Comparison of ENCODE assay signal across 27 cellular contexts in genomic region chr17:65855675-65856074, GRCh38.
DNase-seq lines count a peak whose midpoint lies in the region; ATAC-seq and TF ChIP-seq lines count a peak whose summit lies in the region.
"Had no signal": no experiment of that assay in that cellular context is flagged by ENCODE, and none has a peak within 500 bp of the region (broad histone marks: within the 10 kb centered on the region; RNA-seq: fewer than 3 reads in every experiment).

No MANE protein-coding gene starts in this region.

- peaks cover 4% of the 10 kb centered on the region in 2 experiments; a peak in 3 of 4 replicates for H3K4me1 Mint-ChIP-seq in H9
- H3K4me1 Mint-ChIP-seq: CD4-positive, alpha-beta memory T cell had no signal

- H3F3A ChIP-seq in PC-3 (ENCODE audit: low read length, unreplicated experiment): peaks cover 7% of the 10 kb centered on the region

- H3K36me3 Mint-ChIP-seq in H9 (ENCODE audit: insufficient read depth in 1 of 3, low read depth in 3 of 3): no peaks in the 10 kb centered on the region
- H3K36me3 Mint-ChIP-seq: CD4-positive, alpha-beta memory T cell had no signal

- H3K4me3 Mint-ChIP-seq in H9: no peak overlapping the region
- H3K4me3 Mint-ChIP-seq: CD4-positive, alpha-beta memory T cell had no signal

- H3K79me2 ChIP-seq in PC-3 (ENCODE audit: low read length) (no peaks in the 10 kb centered on the region), H9 (ENCODE audit: insufficient read depth, low read length) (no peaks in the 10 kb centered on the region)

- H3K27me3 ChIP-seq in PC-3 (ENCODE audit: low read length): no peaks in the 10 kb centered on the region
- H3K27me3 ChIP-seq in mesenchymal stem cell (ENCODE audit: control insufficient read depth in 1 of 2, insufficient read depth in 1 of 2, low read length in 2 of 2): no peaks in the 10 kb centered on the region
- no peaks in the 10 kb centered on the region for H3K27me3 ChIP-seq in H9 (ENCODE audit: insufficient read depth, low read length)
- no peaks in the 10 kb centered on the region for H3K27me3 ChIP-seq in right cardiac atrium (ENCODE audit: control insufficient read depth, insufficient read depth)

- POLR2A ChIA-PET in PC-3 (lab: Charles Lee; ENCODE audit: unreplicated experiment): interaction anchor here (0.6 kb wide), 1 partner anchor 33 kb away, joined by 3 read pairs; no protein-coding TSS in a partner anchor

- no peak overlapping the region for H2BK15ac ChIP-seq in mesenchymal stem cell (ENCODE audit: low read depth, poor library complexity, severe bottlenecking)
- no peak overlapping the region for H2BK15ac ChIP-seq in H9 (ENCODE audit: low read depth, low read length)

- H4K8ac ChIP-seq in mesenchymal stem cell (ENCODE audit: low read length): no peak overlapping the region
- no peak overlapping the region for H4K8ac ChIP-seq in H9 (replicated peaks; ENCODE audit: insufficient read length, low read depth, low read length)

- H3K18ac ChIP-seq in mesenchymal stem cell (ENCODE audit: low read depth in 1 of 2, low read length in 2 of 2) (no peak overlapping the region), H9 (ENCODE audit: insufficient read length, low read depth, low read length) (no peak overlapping the region)

- H3K14ac ChIP-seq in mesenchymal stem cell (ENCODE audit: low read length in 2 of 2) (no peak overlapping the region), H9 (ENCODE audit: insufficient read depth, low read length) (no peak overlapping the region)

- no peak overlapping the region for H2BK12ac ChIP-seq in mesenchymal stem cell (ENCODE audit: low read length in 2 of 2)
- H2BK12ac ChIP-seq in H9 (ENCODE audit: insufficient read length, low read depth, low read length): no peak overlapping the region

- H2BK5ac ChIP-seq in mesenchymal stem cell (ENCODE audit: low read depth, low read length, poor library complexity, severe bottlenecking): no peak overlapping the region
- H2BK5ac ChIP-seq in H9 (ENCODE audit: insufficient read length, low read length): no peak overlapping the region

- peak; percentile 2 for DNase-seq in ELR (ENCODE audit: low read depth)
- peak; percentile 37 for DNase-seq in PC-3
- DNase-seq in epithelial cell of prostate (ENCODE audit: low read depth, low spot score): no peak
- no peak for DNase-seq in mesenchymal stem cell
- no peak for DNase-seq in activated CD4-positive, alpha-beta T cell treated with anti-CD3 and anti-CD28 coated beads, Interleukin-2, amount 50 U/mL, for 1 hour
- DNase-seq in H9: no peak
- no peak for DNase-seq in right cardiac atrium
- DNase-seq in DMS 273 treated with DMSO at 0.1 percent for 48 hours (lab: John Stamatoyannopoulos, UW): no peak
- DNase-seq: C1 segment of cervical spinal cord; CD4-positive, alpha-beta memory T cell; COR-L47; GDM1; GOT3; Kasumi-1; MV-4-11; NCI-H1105; NCI-H1436 treated with DMSO at 0.1 percent for 48 hours; NCI-H187 treated with DMSO at 0.1 percent for 48 hours; NCI-H2171 treated with DMSO at 0.1 percent for 48 hours; NCI-H345; NCI-H524 treated with DMSO at 0.1 percent for 48 hours; NCI-H774; RPMI8226; SHP77 had no signal

- H3K9ac ChIP-seq in PC-3 (ENCODE audit: low read length) (peak overlapping the region; percentile 51), mesenchymal stem cell (ENCODE audit: low read length) (no peak overlapping the region), H9 (ENCODE audit: extremely low read depth, insufficient read length, low read length) (no peak overlapping the region)

- H3K27ac Mint-ChIP-seq in H9: peak overlapping the region in 1 of 3 experiments; percentile 15; a peak in 1 of 7 replicates
- H3K27ac Mint-ChIP-seq: CD4-positive, alpha-beta memory T cell had no signal

- H2AFZ ChIP-seq in PC-3 (ENCODE audit: low read length): peak overlapping the region; percentile 21; the same call in 1 of the 2 replicates
- peak overlapping the region; percentile 27 for H2AFZ ChIP-seq in mesenchymal stem cell (ENCODE audit: low read depth, low read length)
- H2AFZ ChIP-seq in H9 (ENCODE audit: low read length): no peak overlapping the region

- H2BK120ac ChIP-seq in mesenchymal stem cell (ENCODE audit: low read depth, low read length): no peak overlapping the region
- no peak overlapping the region for H2BK120ac ChIP-seq in H9 (ENCODE audit: low read depth, low read length, poor library complexity, severe bottlenecking)

- no peak overlapping the region for H3K4ac ChIP-seq in mesenchymal stem cell (ENCODE audit: low read depth in 1 of 2, low read length in 2 of 2)
- H3K4ac ChIP-seq in H9 (ENCODE audit: low read depth, low read length): no peak overlapping the region

- TF ChIP-seq CTCF in PC-3 (conservative IDR thresholded peaks at IDR 0.05; ENCODE audit: low read depth, low read length): no peak
- TF ChIP-seq CTCF in H9 (conservative IDR thresholded peaks at IDR 0.05): no peak

- H3K4me3 ChIP-seq in PC-3 (ENCODE audit: low read length) (peak overlapping the region; percentile 10; the same call in 1 of the 2 replicates), mesenchymal stem cell (ENCODE audit: insufficient read depth in 1 of 2, low read depth in 1 of 2, low read length in 2 of 2) (no peak overlapping the region), right cardiac atrium (ENCODE audit: low read length) (no peak overlapping the region)
- H3K4me3 ChIP-seq: GM12878, K562 had no signal

- H4K91ac ChIP-seq in mesenchymal stem cell (ENCODE audit: low read length) (no peak overlapping the region), H9 (ENCODE audit: insufficient read length, low read depth, low read length) (no peak overlapping the region)

- no peak overlapping the region for H3K23ac ChIP-seq in mesenchymal stem cell (ENCODE audit: low read length in 2 of 2)
- H3K23ac ChIP-seq in H9 (ENCODE audit: insufficient read length, low read depth, low read length): no peak overlapping the region

- BruUV-seq in PC-3 (replicated peaks; lab: Mats Ljungman, UMichigan): TSS peak; percentile 67

- no peaks in the 10 kb centered on the region for H3K27me3 Mint-ChIP-seq in H9 (ENCODE audit: low read depth)

- H3K9me3 ChIP-seq in PC-3 (ENCODE audit: low read length) (no peaks in the 10 kb centered on the region), mesenchymal stem cell (ENCODE audit: control insufficient read depth, low read length) (no peaks in the 10 kb centered on the region), H9 (ENCODE audit: control insufficient read depth, low read depth, low read length) (no peaks in the 10 kb centered on the region), right cardiac atrium (ENCODE audit: control insufficient read depth, low read length) (no peaks in the 10 kb centered on the region)

- H3K36me3 ChIP-seq in PC-3 (ENCODE audit: low read depth, low read length) (no peaks in the 10 kb centered on the region), mesenchymal stem cell (ENCODE audit: control insufficient read depth in 1 of 2, insufficient read depth in 2 of 2, low read depth in 1 of 2, low read length in 2 of 2) (no peaks in the 10 kb centered on the region)

- ATAC-seq in PC-3: peak; percentile 9; the same call in 1 of the 2 replicates
- no peak for ATAC-seq in right cardiac atrium
- ATAC-seq: GM12878, K562 had no signal

- H3K23me2 ChIP-seq in H9 (ENCODE audit: insufficient read length, low read depth, low read length, poor library complexity, severe bottlenecking): no peaks in the 10 kb centered on the region

- no peaks in the 10 kb centered on the region for H3K79me1 ChIP-seq in mesenchymal stem cell (replicated peaks; ENCODE audit: low read length, poor library complexity, severe bottlenecking)
- no peaks in the 10 kb centered on the region for H3K79me1 ChIP-seq in H9 (ENCODE audit: insufficient read depth, low read depth, low read length, poor library complexity, severe bottlenecking)

- no peak overlapping the region for H3T11ph ChIP-seq in H9 (ENCODE audit: low read length)

- H4K20me1 ChIP-seq in PC-3 (ENCODE audit: low read length) (no peaks in the 10 kb centered on the region), H9 (ENCODE audit: control insufficient read depth, insufficient read depth, insufficient read length) (no peaks in the 10 kb centered on the region)

- no peaks in the 10 kb centered on the region for H3K9me3 Mint-ChIP-seq in H9
- H3K9me3 Mint-ChIP-seq: CD4-positive, alpha-beta memory T cell had no signal

- H3K4me2 ChIP-seq in PC-3 (ENCODE audit: low read length) (peak overlapping the region; percentile 51), mesenchymal stem cell (ENCODE audit: low read length, poor library complexity, severe bottlenecking) (no peak overlapping the region), H9 (ENCODE audit: insufficient read depth, insufficient read length, low read length) (no peak overlapping the region)

- CTCF ChIA-PET in PC-3 (lab: Charles Lee): no interaction called here

- peak overlapping the region; percentile 88 for H3K27ac ChIP-seq in PC-3 (ENCODE audit: low read length)
- H3K27ac ChIP-seq in epithelial cell of prostate: peak overlapping the region; percentile 57
- no peak overlapping the region for H3K27ac ChIP-seq in mesenchymal stem cell (ENCODE audit: low read length, poor library complexity, severe bottlenecking)
- no peak overlapping the region for H3K27ac ChIP-seq in H9 (ENCODE audit: insufficient read length, low read depth, low read length)
- no peak overlapping the region for H3K27ac ChIP-seq in right cardiac atrium (ENCODE audit: low read length)
- H3K27ac ChIP-seq: HL-60 had no signal

- H3K4me1 ChIP-seq in PC-3 (ENCODE audit: insufficient read depth, low read length): peaks cover 43% of the 10 kb centered on the region
- H3K4me1 ChIP-seq in mesenchymal stem cell (ENCODE audit: control insufficient read depth, insufficient read depth, low read depth, low read length): no peaks in the 10 kb centered on the region
- H3K4me1 ChIP-seq in H9 (ENCODE audit: insufficient read depth, low read length): no peaks in the 10 kb centered on the region
- H3K4me1 ChIP-seq in right cardiac atrium (ENCODE audit: control insufficient read depth, insufficient read depth, low read length): no peaks in the 10 kb centered on the region

- H2AK5ac ChIP-seq in mesenchymal stem cell (ENCODE audit: low read length, severe bottlenecking): no peak overlapping the region
- no peak overlapping the region for H2AK5ac ChIP-seq in H9 (ENCODE audit: insufficient read length, low read length)

- 96% methylated on average over 2 of the region's 4 CpGs for WGBS in mesenchymal stem cell
- no CpG with 5 or more reads among the region's 4 CpGs for WGBS in H9 (ENCODE audit: extremely low coverage, insufficient read length, low lambda C conversion rate)
- WGBS in right cardiac atrium: 95% methylated on average over 4 of the region's 4 CpGs

- H2BK20ac ChIP-seq in H9 (ENCODE audit: low read depth, low read length, poor library complexity, severe bottlenecking): no peak overlapping the region

- H3K56ac ChIP-seq in H9 (ENCODE audit: insufficient read length, low read depth, low read length): no peak overlapping the region

- no peaks in the 10 kb centered on the region for H3K9me2 ChIP-seq in PC-3 (replicated peaks; ENCODE audit: low read length)

- intact Hi-C loops in PC-3 (cut with micrococcal nuclease): loop anchor here (2.0 to 5.0 kb wide), 4 partner anchors 35 to 132 kb away; no protein-coding TSS in a partner anchor
- intact Hi-C loops in right cardiac atrium (cut with DNase I): no loop called here

- H4K5ac ChIP-seq in H9 (ENCODE audit: insufficient read length, low read depth, low read length): no peak overlapping the region

Comparison
In these comparisons a context has a peak if more than half of its experiments do, and no peak if none do; other contexts are left out.
1. DNase-seq: peak in ELR (single experiment) and PC-3 (single experiment); none in epithelial cell of prostate (single experiment), mesenchymal stem cell (single experiment), activated CD4-positive, alpha-beta T cell treated with anti-CD3 and anti-CD28 coated beads, Interleukin-2, amount 50 U/mL, for 1 hour (single experiment), H9 (single experiment), right cardiac atrium (0 of 3) and DMS 273 treated with DMSO at 0.1 percent for 48 hours (single experiment).
2. H3K27ac ChIP-seq: peak in PC-3 (single experiment) and epithelial cell of prostate (single experiment); none in mesenchymal stem cell (single experiment), H9 (single experiment) and right cardiac atrium (single experiment).